Comparison of ENCODE assay signal across 11 cellular contexts in the genomic region with DNA sequence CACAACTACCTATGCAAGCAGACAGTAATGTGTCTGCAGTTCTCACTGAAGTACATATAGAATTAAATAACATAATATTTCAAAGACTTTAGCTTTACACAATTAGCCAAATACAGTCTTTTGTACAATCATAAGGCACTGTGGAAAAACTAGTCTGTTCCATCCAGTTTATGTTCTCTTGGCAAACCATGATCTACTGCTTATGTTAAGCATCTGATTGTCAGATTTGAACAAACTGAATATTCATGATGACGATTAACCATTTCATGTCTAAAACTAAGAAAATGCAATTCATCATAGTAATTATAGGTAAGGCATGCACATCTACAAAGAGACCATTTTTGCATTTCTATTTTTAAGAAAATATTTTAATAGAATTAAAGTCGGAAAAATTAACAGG. TPM values are rescaled to one million over a fixed set of nuclear protein-coding genes. Genes with fewer than 3 reads are reported as not detected.
DNase-seq lines count a peak whose midpoint lies in the region; ATAC-seq, FAIRE-seq and TF ChIP-seq lines count a peak whose summit lies in the region.
"Had no signal": no experiment of that assay in that cellular context is flagged by ENCODE, and none has a peak within 500 bp of the region (broad histone marks: within the 10 kb centered on the region; RNA-seq: fewer than 3 reads in every experiment).

No MANE protein-coding gene starts in this region.

- peak overlapping the region; percentile 78; the same call in 1 of the 2 replicates for H3K56ac ChIP-seq in IMR-90 (ENCODE audit: extremely low read depth, insufficient read depth, low read length)

- no peaks in the 10 kb centered on the region for H3K79me1 ChIP-seq in IMR-90 (ENCODE audit: low read depth in 1 of 2, low read length in 2 of 2)

- H3K36me3 Mint-ChIP-seq in mesothelial cell of epicardium, result no peaks in the 10 kb centered on the region

- H3K14ac ChIP-seq in IMR-90 (replicated peaks; ENCODE audit: low read depth, low read length), result peak overlapping the region; percentile 80; the same call in 1 of the 2 replicates

- H3K27ac ChIP-seq in IMR-90 (ENCODE audit: insufficient read depth, low read length) (peak overlapping the region; percentile 66; the same call in 1 of the 2 replicates), dorsolateral prefrontal cortex (peak overlapping the region in 7 of 59 donors; percentile 15 to 66 (median 37)), pancreas (no peak overlapping the region)

- H3K4me3 ChIP-seq in AG10803 (ENCODE audit: low read length) (peak overlapping the region; percentile 59), IMR-90 (ENCODE audit: insufficient read depth, low read depth, low read length) (peak overlapping the region; percentile 84), dorsolateral prefrontal cortex (peak overlapping the region; percentile 26 to 71 (median 55)), pancreas (no peak overlapping the region)
- H3K4me3 ChIP-seq: mucosa of descending colon had no signal

- in situ Hi-C loops in IMR-90 (cut with MboI; ENCODE audit: low sequenced_read_pairs), result loop anchor here (10.0 kb wide), 2 partner anchors 209 to 831 kb away; no protein-coding TSS in a partner anchor

- H4K91ac ChIP-seq in IMR-90 (ENCODE audit: insufficient read depth, low read depth, low read length), result peak overlapping the region; percentile 71

- DNase-seq in AG10803 (ENCODE audit: low read depth) (no peak), IMR-90 (no peak), dorsolateral prefrontal cortex (no peak), mesothelial cell of epicardium (ENCODE audit: low spot score in 2 of 2, unreplicated experiment in 2 of 2) (no peak), pancreas (no peak), GOT3 (lab: John Stamatoyannopoulos, UW) (no peak)
- DNase-seq: activated CD4-positive, CD25-positive, alpha-beta regulatory T cell treated with anti-CD3 and anti-CD28 coated beads, Interleukin-2, amount 50 U/mL, for 72 hours; mucosa of descending colon; NCI-H446 treated with DMSO at 0.1 percent for 48 hours had no signal

- no peak for FAIRE-seq in pancreas (lab: Jason Lieb, UNC)

- peak overlapping the region; percentile 96 for H3K9ac ChIP-seq in IMR-90 (ENCODE audit: low read depth, low read length)

- peak overlapping the region; percentile 33; the same call in 1 of the 2 replicates for H3K4ac ChIP-seq in IMR-90 (ENCODE audit: low read depth, low read length)

- H3K36me3 ChIP-seq in IMR-90 (ENCODE audit: control insufficient read depth, insufficient read depth, low read length), result no peaks in the 10 kb centered on the region
- no peaks in the 10 kb centered on the region for H3K36me3 ChIP-seq in pancreas

- CTCF ChIA-PET in IMR-90 (lab: Yijun Ruan, JAX), result interaction anchor here (1.0 to 1.5 kb wide), 2 partner anchors 228 to 258 kb away, joined by 3 to 4 read pairs; no protein-coding TSS in a partner anchor

- dilution Hi-C loops in IMR-90 (cut with HindIII; ENCODE audit: low sequenced_read_pairs, unreplicated experiment), result no loop called here

- TF ChIP-seq CTCF in AG10803 (conservative IDR thresholded peaks at IDR 0.05; ENCODE audit: low read length), result no peak
- no peak for TF ChIP-seq CTCF in IMR-90 (conservative IDR thresholded peaks at IDR 0.05; ENCODE audit: low read depth, low read length)
- no peak for TF ChIP-seq CTCF in dorsolateral prefrontal cortex (IDR thresholded peaks at IDR 0.05 in 54 of 56, conservative IDR thresholded peaks at IDR 0.05 in 2 of 56; ENCODE audit: low read depth in 1 of 56, partially characterized antibody in 56 of 56)
- no peak for TF ChIP-seq CTCF in mesothelial cell of epicardium (IDR thresholded peaks at IDR 0.05; ENCODE audit: unreplicated experiment)
- no peak for TF ChIP-seq CTCF in pancreas (IDR thresholded peaks at IDR 0.05)

- no peak overlapping the region for H2AK9ac ChIP-seq in IMR-90 (replicated peaks; ENCODE audit: low read depth, low read length, poor library complexity)

- POLR2A ChIA-PET in IMR-90 (lab: Charles Lee; ENCODE audit: unreplicated experiment), result no interaction called here

- H3K9me3 ChIP-seq in IMR-90 (ENCODE audit: control insufficient read depth, insufficient read depth, low read length) (no peaks in the 10 kb centered on the region), pancreas (no peaks in the 10 kb centered on the region)
- H3K9me3 ChIP-seq: mucosa of descending colon had no signal

- H4K20me1 ChIP-seq in IMR-90 (ENCODE audit: insufficient read depth, low read length), result no peaks in the 10 kb centered on the region

- no peak overlapping the region; the same call in 1 of the 2 replicates for H4K5ac ChIP-seq in IMR-90 (ENCODE audit: low read depth, low read length)

- H3K23ac ChIP-seq in IMR-90 (ENCODE audit: low read depth, low read length), result peak overlapping the region; percentile 89

- no peaks in the 10 kb centered on the region for H3K27me3 Mint-ChIP-seq in mesothelial cell of epicardium (ENCODE audit: low read depth)

- no peak for TF ChIP-seq POLR2A in IMR-90 (IDR thresholded peaks at IDR 0.05; ENCODE audit: low read depth, low read length)

- H3K18ac ChIP-seq in IMR-90 (ENCODE audit: low read depth, low read length), result peak overlapping the region; percentile 53

- WGBS in IMR-90 (ENCODE audit: extremely low coverage in 2 of 2, insufficient read length in 1 of 2), 2 experiments, result no CpG with 5 or more reads among the region's 2 CpGs
- 16 to 19% methylated on average over 2 of the region's 2 CpGs for WGBS in pancreas, 2 donors

- peak overlapping the region; percentile 93 for H3K4me3 Mint-ChIP-seq in mesothelial cell of epicardium

- no peak overlapping the region for H2BK20ac ChIP-seq in IMR-90 (ENCODE audit: low read depth, low read length)

- H3K27me3 ChIP-seq in IMR-90 (ENCODE audit: control insufficient read depth, insufficient read depth, low read length), result no peaks in the 10 kb centered on the region
- no peaks in the 10 kb centered on the region for H3K27me3 ChIP-seq in dorsolateral prefrontal cortex
- peaks cover 0 to 3% (median 0%) of the 10 kb centered on the region in 4 donors for H3K27me3 ChIP-seq in pancreas

- H3K4me2 ChIP-seq in IMR-90 (ENCODE audit: low read depth, low read length), result peak overlapping the region; percentile 65; the same call in 1 of the 2 replicates

- no peak for TF ChIP-seq RAD21 in IMR-90 (IDR thresholded peaks at IDR 0.05; ENCODE audit: low read length)

- no peak overlapping the region for H3K27ac Mint-ChIP-seq in mesothelial cell of epicardium

- BruUV-seq in IMR-90 (replicated peaks; lab: Mats Ljungman, UMichigan), result no TSS peak

- ATAC-seq in IMR-90 (ENCODE audit: low read depth) (no peak), pancreas (no peak), GM18519 (IDR thresholded peaks at IDR 0.05; ENCODE audit: low FRiP score, unreplicated experiment) (no peak), HG02884 (IDR thresholded peaks at IDR 0.05; ENCODE audit: unreplicated experiment) (no peak)

- peak overlapping the region; percentile 68; the same call in 1 of the 2 replicates for H2BK120ac ChIP-seq in IMR-90 (ENCODE audit: low read depth, low read length)

- H3K4me1 ChIP-seq in IMR-90 (ENCODE audit: control insufficient read depth, insufficient read depth, low read length) (no peaks in the 10 kb centered on the region; the same call in 1 of the 2 replicates), pancreas (no peaks in the 10 kb centered on the region)

- H3K4me1 Mint-ChIP-seq in mesothelial cell of epicardium, result peaks cover 40% of the 10 kb centered on the region

- intact Hi-C loops in IMR-90 (cut with micrococcal nuclease), result loop anchor here (2.0 to 10.0 kb wide), 7 partner anchors 106 to 531 kb away; no protein-coding TSS in a partner anchor
- intact Hi-C loops in dorsolateral prefrontal cortex (cut with DNase I), result no loop called here
- intact Hi-C loops in pancreas (cut with DNase I), result no loop called here

- H3K9me3 Mint-ChIP-seq in mesothelial cell of epicardium, result no peaks in the 10 kb centered on the region

- H2AK5ac ChIP-seq in IMR-90 (ENCODE audit: low read depth, low read length), result no peak overlapping the region

- H2BK15ac ChIP-seq in IMR-90 (ENCODE audit: low read depth, low read length), result peak overlapping the region; percentile 59; the same call in 1 of the 3 replicates

- H3K9me1 ChIP-seq in IMR-90 (ENCODE audit: insufficient read depth, low read length), result no peaks in the 10 kb centered on the region

- no peak overlapping the region for H2AFZ ChIP-seq in IMR-90 (replicated peaks; ENCODE audit: low read length, poor library complexity)

- peak overlapping the region; percentile 92 for H2BK5ac ChIP-seq in IMR-90 (ENCODE audit: low read depth, low read length, poor library complexity, severe bottlenecking)

- peak overlapping the region; percentile 20 to 70; a peak in 2 of 4 replicates for H4K8ac ChIP-seq in IMR-90 (ENCODE audit: low read depth in 2 of 2, low read length in 2 of 2)

TF ChIP-seq in IMR-90, 13 proteins besides CTCF, POLR2A, EP300 and RAD21 (continues in another document):
- TF ChIP-seq, protein P1, sequence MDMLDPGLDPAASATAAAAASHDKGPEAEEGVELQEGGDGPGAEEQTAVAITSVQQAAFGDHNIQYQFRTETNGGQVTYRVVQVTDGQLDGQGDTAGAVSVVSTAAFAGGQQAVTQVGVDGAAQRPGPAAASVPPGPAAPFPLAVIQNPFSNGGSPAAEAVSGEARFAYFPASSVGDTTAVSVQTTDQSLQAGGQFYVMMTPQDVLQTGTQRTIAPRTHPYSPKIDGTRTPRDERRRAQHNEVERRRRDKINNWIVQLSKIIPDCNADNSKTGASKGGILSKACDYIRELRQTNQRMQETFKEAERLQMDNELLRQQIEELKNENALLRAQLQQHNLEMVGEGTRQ (IDR thresholded peaks at IDR 0.05; ENCODE audit: low read depth, low read length), result no peak
- TF ChIP-seq RCOR1 (IDR thresholded peaks at IDR 0.05; ENCODE audit: insufficient replicate concordance, low read length) (no peak), MAZ (IDR thresholded peaks at IDR 0.05; ENCODE audit: borderline replicate concordance, low read depth, low read length) (no peak), RFX5 (IDR thresholded peaks at IDR 0.05; ENCODE audit: low read depth, low read length) (no peak)
- TF ChIP-seq, protein P2, sequence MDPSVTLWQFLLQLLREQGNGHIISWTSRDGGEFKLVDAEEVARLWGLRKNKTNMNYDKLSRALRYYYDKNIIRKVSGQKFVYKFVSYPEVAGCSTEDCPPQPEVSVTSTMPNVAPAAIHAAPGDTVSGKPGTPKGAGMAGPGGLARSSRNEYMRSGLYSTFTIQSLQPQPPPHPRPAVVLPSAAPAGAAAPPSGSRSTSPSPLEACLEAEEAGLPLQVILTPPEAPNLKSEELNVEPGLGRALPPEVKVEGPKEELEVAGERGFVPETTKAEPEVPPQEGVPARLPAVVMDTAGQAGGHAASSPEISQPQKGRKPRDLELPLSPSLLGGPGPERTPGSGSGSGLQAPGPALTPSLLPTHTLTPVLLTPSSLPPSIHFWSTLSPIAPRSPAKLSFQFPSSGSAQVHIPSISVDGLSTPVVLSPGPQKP (IDR thresholded peaks at IDR 0.05; ENCODE audit: borderline replicate concordance, low read depth, low read length), result no peak

RNA-seq across cellular contexts. Expression of a gene that starts 0.8 kb away (rescaled TPM):
- 187 and 213 TPM in 2 replicates for total RNA-seq in IMR-90 (2012; rRNA removed)
- 27.0 and 31.2 TPM in 2 replicates for polyA plus RNA-seq in IMR-90 (2012; rRNA removed)
- 4.9 and 6.8 TPM in 2 replicates for polyA plus RNA-seq in IMR-90 (2012; cell fraction: cytosol; rRNA removed)
- 2.4 and 22.8 TPM in 2 replicates for polyA plus RNA-seq in IMR-90 (2012; cell fraction: nucleus; rRNA removed; ENCODE audit: low replicate concordance)
- 10 to 100 TPM in 119 of 120 experiments, 1 to 10 TPM in 1; 9.7 to 45.2 (median 24.3) TPM for total RNA-seq in dorsolateral prefrontal cortex
- total RNA-seq in mesothelial cell of epicardium, result 43.4 to 50.4 TPM (median 44.4 TPM) in 3 replicates
- under 1 TPM; 0.05 to 0.79 (median 0.53) TPM for total RNA-seq in pancreas
- polyA plus RNA-seq in pancreas, result under 1 TPM; 0.11 to 0.40 TPM

Comparison
In these comparisons a context has a peak if more than half of its experiments do, and no peak if none do; other contexts are left out.
1. H3K4me3 ChIP-seq: peak in AG10803 (single experiment), IMR-90 (single experiment) and dorsolateral prefrontal cortex (59 of 59); none in pancreas (0 of 4).
2. RNA of a gene that starts 0.8 kb away (total RNA-seq): 187 to 213 TPM in IMR-90, 43.4 to 50.4 TPM in mesothelial cell of epicardium and 9.7 to 45.2 TPM in dorsolateral prefrontal cortex; 0.05 to 0.79 TPM in pancreas; every median in the first group is over 4 times any median in the second.